Comparison of ENCODE assay signal across 9 cellular contexts in the genomic region with DNA sequence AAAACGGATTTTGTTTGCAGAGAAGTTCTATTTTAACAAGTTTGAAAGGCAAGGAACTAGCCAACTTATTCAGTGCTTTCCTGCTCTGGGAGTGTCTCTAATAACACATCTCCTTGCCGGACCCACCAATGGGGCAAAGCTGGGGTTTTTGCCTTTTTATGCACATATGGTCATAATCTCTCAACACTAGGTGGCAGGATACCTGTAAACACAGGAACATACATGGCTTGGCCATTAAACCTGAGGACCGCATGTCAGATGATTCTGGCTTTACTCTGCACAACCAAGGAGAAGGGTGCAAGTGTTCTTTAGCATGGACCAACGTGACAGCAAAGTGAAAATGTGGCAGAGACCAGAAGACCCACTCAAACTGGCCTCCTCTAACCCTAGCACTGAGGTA. TPM values are rescaled to one million over a fixed set of nuclear protein-coding genes. Genes with fewer than 3 reads are reported as not detected.
A peak's percentile ranks its signal among the peaks of the same experiment; 100 is the strongest.
DNase-seq lines count a peak whose midpoint lies in the region; ATAC-seq and TF ChIP-seq lines count a peak whose summit lies in the region.
"Had no signal": no experiment of that assay in that cellular context is flagged by ENCODE, and none has a peak within 500 bp of the region (broad histone marks: within the 10 kb centered on the region; RNA-seq: fewer than 3 reads in every experiment).

No MANE protein-coding gene starts in this region.

- H3K27ac ChIP-seq in PC-9, result no peak overlapping the region

- H3K9me3 ChIP-seq in PC-9 (ENCODE audit: insufficient read depth, low read depth), result no peaks in the 10 kb centered on the region

- BruUV-seq in PC-9 (replicated peaks; lab: Mats Ljungman, UMichigan), result no TSS peak

- H3K4me2 ChIP-seq in PC-9, result no peak overlapping the region

- H3K79me2 ChIP-seq in PC-9 (ENCODE audit: low read depth), result 0 out of 2 replicates have a peak, but pooled peaks cover 7% of the 10 kb centered on the region

- no peak for ATAC-seq in HG02763 (IDR thresholded peaks at IDR 0.05; ENCODE audit: unreplicated experiment)
- no peak for ATAC-seq in HG02970 (IDR thresholded peaks at IDR 0.05; ENCODE audit: low FRiP score, unreplicated experiment)
- ATAC-seq in HG03442 (IDR thresholded peaks at IDR 0.05; ENCODE audit: unreplicated experiment), result no peak
- ATAC-seq in GM21825 (IDR thresholded peaks at IDR 0.05; ENCODE audit: unreplicated experiment), result no peak

- H3K4me3 ChIP-seq in PC-9, result no peak overlapping the region
- no peak overlapping the region for H3K4me3 ChIP-seq in fibroblast of pulmonary artery (replicated peaks; ENCODE audit: low read depth, low read length)

- no peaks in the 10 kb centered on the region for H3K9me2 ChIP-seq in PC-9 (ENCODE audit: insufficient read depth)

- H3K27me3 ChIP-seq in PC-9 (ENCODE audit: insufficient read depth, low read depth), result no peaks in the 10 kb centered on the region

- TF ChIP-seq CTCF in PC-9 (conservative IDR thresholded peaks at IDR 0.05) (peak; percentile 70), fibroblast of pulmonary artery (IDR thresholded peaks at IDR 0.05; ENCODE audit: low read length, missing control alignments) (peak; percentile 45)

- no peaks in the 10 kb centered on the region for H3F3A ChIP-seq in PC-9 (ENCODE audit: insufficient read depth, low read depth)

- POLR2A ChIA-PET in PC-9 (lab: Charles Lee; ENCODE audit: unreplicated experiment), result no interaction called here

- peak; percentile 30 for DNase-seq in CD1c-positive myeloid dendritic cell (ENCODE audit: extremely low spot score)
- DNase-seq in H4 (ENCODE audit: low spot score), result peak; percentile 55
- DNase-seq in PC-9, result peak in 1 of 2 experiments; percentile 47
- peak; percentile 55 for DNase-seq in fibroblast of pulmonary artery (ENCODE audit: low read depth)
- DNase-seq: stimulated activated naive B cell treated with anti-CD40 and anti-IgM and Interleukin-4, amounts not matched to agents 10 μg/mL and 1 μg/mL and 100 μg/mL, for 72 hours had no signal

- no peak overlapping the region for H2AFZ ChIP-seq in PC-9

- intact Hi-C loops in PC-9 (cut with micrococcal nuclease; ENCODE audit: unreplicated experiment), result loop anchor here (1.0 kb wide), 2 partner anchors 36 to 73 kb away; no protein-coding TSS in a partner anchor

- CTCF ChIA-PET in PC-9 (lab: Charles Lee), result interaction anchor here (1.5 kb wide), 1 partner anchor 177 kb away, joined by 4 read pairs; no protein-coding TSS in a partner anchor

- H4K20me1 ChIP-seq in PC-9 (ENCODE audit: insufficient read depth), result no peaks in the 10 kb centered on the region; the same call in 1 of the 2 replicates

- H3K36me3 ChIP-seq in PC-9 (ENCODE audit: low read depth), result peaks cover 5% of the 10 kb centered on the region; the same call in 1 of the 2 replicates

- 0 out of 2 replicates have a peak, but pooled peaks cover 6% of the 10 kb centered on the region for H3K4me1 ChIP-seq in PC-9 (replicated peaks; ENCODE audit: insufficient read depth)

RNA-seq across cellular contexts. Expression of a gene that starts 4.9 kb away (rescaled TPM):
- 81.6 and 97.5 TPM in 2 replicates for total RNA-seq in H4 (2014; rRNA removed; shearing (Covaris generic))
- total RNA-seq in PC-9 (2021), result 92.9 and 94.3 TPM in 2 replicates

RNA-seq across cellular contexts. Expression of a gene that starts 22.4 kb away (rescaled TPM):
- not detected in 2 replicates for total RNA-seq in H4 (2014; rRNA removed; shearing (Covaris generic))
- total RNA-seq in PC-9 (2021), result 0.24 and 0.38 TPM in 2 replicates

RNA-seq across cellular contexts. Expression of a gene that starts 37.2 kb away (rescaled TPM):
- total RNA-seq in H4 (2014; rRNA removed; shearing (Covaris generic)), result not detected in 2 replicates
- not detected in 2 replicates for total RNA-seq in PC-9 (2021)

RNA-seq across cellular contexts. Expression of a gene that starts 41.2 kb away (rescaled TPM):
- total RNA-seq in H4 (2014; rRNA removed; shearing (Covaris generic)), result 0.14 TPM in 1 of 2 replicates, not detected in the other
- 4.3 TPM in 2 replicates for total RNA-seq in PC-9 (2021)
